18 cellular contexts compared by ENCODE assay signal in the genomic region with DNA sequence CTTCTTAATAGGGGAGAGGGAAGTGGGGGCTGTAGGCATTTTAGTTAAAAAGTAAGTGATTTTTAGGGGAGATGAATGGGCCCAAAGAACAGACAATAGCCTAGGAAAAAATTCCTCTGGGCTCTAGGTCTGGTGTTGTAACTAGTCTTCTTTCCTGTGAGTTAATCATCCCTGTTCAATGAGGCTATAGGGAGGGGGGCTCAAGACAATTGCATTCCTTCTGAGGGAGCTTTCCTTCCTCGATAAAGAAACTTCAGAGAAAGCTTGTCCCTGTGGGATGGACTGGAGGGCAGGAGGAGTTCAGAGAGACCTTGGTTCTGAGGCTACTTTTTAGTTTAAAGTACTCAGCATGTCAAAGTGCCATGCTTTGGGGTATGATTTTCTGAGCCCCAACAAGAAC.
DNase-seq lines count a peak whose midpoint lies in the region; ATAC-seq and TF ChIP-seq lines count a peak whose summit lies in the region.
"Had no signal": no experiment of that assay in that cellular context is flagged by ENCODE, and none has a peak within 500 bp of the region (broad histone marks: within the 10 kb centered on the region; RNA-seq: fewer than 3 reads in every experiment).

No MANE protein-coding gene starts in this region.

- H2BK12ac ChIP-seq in H9 (ENCODE audit: insufficient read length, low read depth, low read length) (no peak overlapping the region), neuronal stem cell (ENCODE audit: low read length) (no peak overlapping the region)

- H3K56ac ChIP-seq in H9 (ENCODE audit: insufficient read length, low read depth, low read length): no peak overlapping the region

- no peak overlapping the region for H3K4me2 ChIP-seq in H9 (ENCODE audit: insufficient read depth, insufficient read length, low read length)
- no peak overlapping the region for H3K4me2 ChIP-seq in neuronal stem cell (ENCODE audit: insufficient read depth, low read length, poor library complexity, severe bottlenecking)

- no peak overlapping the region for H3T11ph ChIP-seq in H9 (ENCODE audit: low read length)

- H4K91ac ChIP-seq in H9 (ENCODE audit: insufficient read length, low read depth, low read length) (no peak overlapping the region), neuronal stem cell (ENCODE audit: low read depth, low read length, poor library complexity) (no peak overlapping the region)

- H3K4me3 ChIP-seq in neuronal stem cell (ENCODE audit: low read length in 2 of 2): no peak overlapping the region
- H3K4me3 ChIP-seq: SJCRH30 had no signal

- no peaks in the 10 kb centered on the region for H3K9me3 Mint-ChIP-seq in H9

- no peaks in the 10 kb centered on the region for H3K36me3 Mint-ChIP-seq in H9 (ENCODE audit: insufficient read depth in 1 of 3, low read depth in 3 of 3)

- no peaks in the 10 kb centered on the region for H3K4me1 ChIP-seq in H9 (ENCODE audit: insufficient read depth, low read length)
- H3K4me1 ChIP-seq in neuronal stem cell (ENCODE audit: control insufficient read depth in 2 of 2, insufficient read depth in 1 of 2, low read depth in 1 of 2, low read length in 2 of 2): peaks cover 0 to 6% of the 10 kb centered on the region in 2 donors
- H3K4me1 ChIP-seq: SJCRH30 had no signal

- no peak for ATAC-seq in left ventricle myocardium superior
- ATAC-seq: HCT116, HepG2 had no signal

- H3K18ac ChIP-seq in H9 (ENCODE audit: insufficient read length, low read depth, low read length) (no peak overlapping the region), neuronal stem cell (ENCODE audit: low read length) (no peak overlapping the region)

- no peak overlapping the region for H3K4ac ChIP-seq in H9 (ENCODE audit: low read depth, low read length)
- no peak overlapping the region for H3K4ac ChIP-seq in neuronal stem cell (ENCODE audit: low read length)

- H3K36me3 ChIP-seq in neuronal stem cell (replicated peaks in 1 of 2; ENCODE audit: control insufficient read depth in 2 of 2, insufficient read depth in 2 of 2, low read length in 2 of 2): no peaks in the 10 kb centered on the region
- H3K36me3 ChIP-seq: SJCRH30 had no signal

- H3K4me1 Mint-ChIP-seq in H9: peaks cover 5 to 6% of the 10 kb centered on the region in 2 experiments; a peak in 3 of 4 replicates

- H3K9ac ChIP-seq in H9 (ENCODE audit: extremely low read depth, insufficient read length, low read length) (no peak overlapping the region), neuronal stem cell (ENCODE audit: low read depth, low read length, poor library complexity) (no peak overlapping the region)

- H3K14ac ChIP-seq in H9 (ENCODE audit: insufficient read depth, low read length) (no peak overlapping the region), neuronal stem cell (ENCODE audit: low read length) (no peak overlapping the region)

- H4K20me1 ChIP-seq in H9 (ENCODE audit: control insufficient read depth, insufficient read depth, insufficient read length): no peaks in the 10 kb centered on the region

- H3K79me2 ChIP-seq in H9 (ENCODE audit: insufficient read depth, low read length): no peaks in the 10 kb centered on the region; the same call in 1 of the 2 replicates

- H3K79me1 ChIP-seq in H9 (ENCODE audit: insufficient read depth, low read depth, low read length, poor library complexity, severe bottlenecking) (no peaks in the 10 kb centered on the region), neuronal stem cell (ENCODE audit: low read depth, low read length) (no peaks in the 10 kb centered on the region)

- TF ChIP-seq CTCF in H9 (conservative IDR thresholded peaks at IDR 0.05): no peak

- H3K27me3 ChIP-seq in H9 (ENCODE audit: insufficient read depth, low read length): no peaks in the 10 kb centered on the region
- peaks cover 0 to 5% (median 0%) of the 10 kb centered on the region in 3 experiments for H3K27me3 ChIP-seq in neuronal stem cell (ENCODE audit: control insufficient read depth in 3 of 3, insufficient read depth in 3 of 3, low read depth in 1 of 3, low read length in 3 of 3)
- H3K27me3 ChIP-seq: SJCRH30 had no signal

- H4K8ac ChIP-seq in H9 (replicated peaks; ENCODE audit: insufficient read length, low read depth, low read length): no peak overlapping the region
- H4K8ac ChIP-seq in neuronal stem cell (ENCODE audit: low read depth, low read length): no peak overlapping the region

- H3K27me3 Mint-ChIP-seq in H9 (ENCODE audit: low read depth): no peaks in the 10 kb centered on the region

- H3K27ac ChIP-seq in H9 (ENCODE audit: insufficient read length, low read depth, low read length) (no peak overlapping the region), neuronal stem cell (replicated peaks; ENCODE audit: low read length) (peak overlapping the region; percentile 83)
- H3K27ac ChIP-seq: C4-2B, SJCRH30 had no signal

- H2BK5ac ChIP-seq in H9 (ENCODE audit: insufficient read length, low read length) (no peak overlapping the region), neuronal stem cell (ENCODE audit: low read length) (no peak overlapping the region)

- no peak overlapping the region for H2BK15ac ChIP-seq in H9 (ENCODE audit: low read depth, low read length)
- H2BK15ac ChIP-seq in neuronal stem cell (ENCODE audit: low read length): no peak overlapping the region

- H3K9me3 ChIP-seq in H9 (ENCODE audit: control insufficient read depth, low read depth, low read length): no peaks in the 10 kb centered on the region
- no peaks in the 10 kb centered on the region for H3K9me3 ChIP-seq in neuronal stem cell (replicated peaks in 1 of 2; ENCODE audit: control insufficient read depth in 2 of 2, insufficient read depth in 1 of 2, low read depth in 1 of 2, low read length in 2 of 2)
- H3K9me3 ChIP-seq: SJCRH30 had no signal

- no peak overlapping the region for H4K5ac ChIP-seq in H9 (ENCODE audit: insufficient read length, low read depth, low read length)

- H2AFZ ChIP-seq in H9 (ENCODE audit: low read length): peak overlapping the region; percentile 40
- no peak overlapping the region for H2AFZ ChIP-seq in neuronal stem cell (ENCODE audit: low read length)

- no peak overlapping the region for H3K23ac ChIP-seq in H9 (ENCODE audit: insufficient read length, low read depth, low read length)
- no peak overlapping the region for H3K23ac ChIP-seq in neuronal stem cell (ENCODE audit: low read depth, low read length, poor library complexity)

- DNase-seq in H9: no peak
- DNase-seq in dermis blood vessel endothelial cell: peak; percentile 53
- DNase-seq in iPS-NIHi7 (ENCODE audit: extremely low spot score): peak; percentile 21
- DNase-seq in neuronal stem cell (ENCODE audit: low spot score): peak; percentile 71
- DNase-seq in ureter (ENCODE audit: low spot score): no peak
- no peak for DNase-seq in left ventricle myocardium superior
- no peak for DNase-seq in NCI-H2107 (lab: John Stamatoyannopoulos, UW)
- DNase-seq in NCI-H128 (lab: John Stamatoyannopoulos, UW; ENCODE audit: unreplicated experiment): no peak
- DNase-seq: AML-193, KBM-7, NCI-H1105 treated with DMSO at 0.1 percent for 48 hours, NCI-H187 treated with DMSO at 0.1 percent for 48 hours, NCI-H345, NCI-H524 treated with DMSO at 0.1 percent for 48 hours, SJCRH30 had no signal

- H2BK20ac ChIP-seq in H9 (ENCODE audit: low read depth, low read length, poor library complexity, severe bottlenecking): no peak overlapping the region

- intact Hi-C loops in left ventricle myocardium superior (cut with micrococcal nuclease): no loop called here

- H2AK5ac ChIP-seq in H9 (ENCODE audit: insufficient read length, low read length) (no peak overlapping the region), neuronal stem cell (ENCODE audit: low read depth, low read length) (no peak overlapping the region)

- no peak overlapping the region for H3K4me3 Mint-ChIP-seq in H9

- H3K23me2 ChIP-seq in H9 (ENCODE audit: insufficient read length, low read depth, low read length, poor library complexity, severe bottlenecking): no peaks in the 10 kb centered on the region

- H3K27ac Mint-ChIP-seq in H9: 0 out of 7 replicates have a peak overlapping the region, but pooled peaks of 1 of the 3 experiments have one; percentile 59

- H2BK120ac ChIP-seq in H9 (ENCODE audit: low read depth, low read length, poor library complexity, severe bottlenecking) (no peak overlapping the region), neuronal stem cell (ENCODE audit: low read depth, low read length) (no peak overlapping the region)

- no CpG with 5 or more reads among the region's 1 CpG for WGBS in H9 (ENCODE audit: extremely low coverage, insufficient read length, low lambda C conversion rate)
- no CpG with 5 or more reads among the region's 1 CpG for WGBS in neuronal stem cell (ENCODE audit: extremely low coverage in 2 of 2, insufficient read length in 2 of 2, insufficient replicate concordance in 1 of 2), 2 donors

Comparison
In these comparisons a context has a peak if more than half of its experiments do, and no peak if none do; other contexts are left out.
1. DNase-seq: peak in dermis blood vessel endothelial cell (single experiment), iPS-NIHi7 (single experiment) and neuronal stem cell (single experiment); none in H9 (single experiment), ureter (single experiment), left ventricle myocardium superior (single experiment), NCI-H2107 (single experiment) and NCI-H128 (single experiment).